Comparison of ENCODE assay signal across 10 cellular contexts in genomic region chr9:70466976-70467551, GRCh38. TPM values are rescaled to one million over a fixed set of nuclear protein-coding genes. Genes with fewer than 3 reads are reported as not detected.
A peak's percentile ranks its signal among the peaks of the same experiment; 100 is the strongest.
DNase-seq lines count a peak whose midpoint lies in the region; ATAC-seq, FAIRE-seq and TF ChIP-seq lines count a peak whose summit lies in the region.
"Had no signal": no experiment of that assay in that cellular context is flagged by ENCODE, and none has a peak within 500 bp of the region (broad histone marks: within the 10 kb centered on the region; RNA-seq: fewer than 3 reads in every experiment).

No MANE protein-coding gene starts in this region.

- H2AFZ ChIP-seq in astrocyte (ENCODE audit: low read depth, low read length) = peak overlapping the region; percentile 8

- no peak overlapping the region for H3K4me3 Mint-ChIP-seq in astrocyte (ENCODE audit: unreplicated experiment)

- peak in 1 of 2 donors; percentile 79 for DNase-seq in cardiac muscle cell (ENCODE audit: low read depth in 1 of 2, low spot score in 1 of 2)
- no peak for DNase-seq in right cardiac atrium
- peak; percentile 76 for DNase-seq in astrocyte (ENCODE audit: low read depth)
- peak; percentile 25 for DNase-seq in occipital lobe (lab: John Stamatoyannopoulos, UW)
- DNase-seq in aorta = no peak
- DNase-seq in DMS153 treated with DMSO at 0.1 percent for 48 hours (lab: John Stamatoyannopoulos, UW; ENCODE audit: unreplicated experiment) = no peak
- DNase-seq in midbrain (lab: John Stamatoyannopoulos, UW) = no peak
- DNase-seq: NCI-H2029 had no signal

- no peaks in the 10 kb centered on the region for H3K79me2 ChIP-seq in astrocyte (ENCODE audit: insufficient read depth, low read length)

- H3K27me3 Mint-ChIP-seq in astrocyte (ENCODE audit: low read depth, unreplicated experiment) = peaks cover 2% of the 10 kb centered on the region

- H3K4me2 ChIP-seq in astrocyte (ENCODE audit: low read length) = peak overlapping the region; percentile 24

- H3K36me3 ChIP-seq in cardiac muscle cell (no peaks in the 10 kb centered on the region), astrocyte (ENCODE audit: insufficient read depth, low read length) (no peaks in the 10 kb centered on the region), aorta (ENCODE audit: control insufficient read depth in 1 of 2, insufficient read depth in 2 of 2, low read length in 1 of 2) (no peaks in the 10 kb centered on the region)

- no peaks in the 10 kb centered on the region for H3K9me3 Mint-ChIP-seq in astrocyte (ENCODE audit: unreplicated experiment)

- H3K4me1 Mint-ChIP-seq in astrocyte (ENCODE audit: low read depth, unreplicated experiment) = no peaks in the 10 kb centered on the region

- H3K4me3 ChIP-seq in cardiac muscle cell = no peak overlapping the region
- no peak overlapping the region for H3K4me3 ChIP-seq in right cardiac atrium (ENCODE audit: low read length)
- no peak overlapping the region for H3K4me3 ChIP-seq in astrocyte (ENCODE audit: insufficient read depth, low read depth, low read length)
- H3K4me3 ChIP-seq in aorta (ENCODE audit: low read length in 2 of 2) = no peak overlapping the region

- no peak overlapping the region for H3K27ac Mint-ChIP-seq in astrocyte (ENCODE audit: unreplicated experiment)

- 87% methylated on average over 5 of the region's 5 CpGs for WGBS in right cardiac atrium
- 94 to 99% methylated on average over 5 of the region's 5 CpGs for WGBS in aorta, 2 donors

- no peaks in the 10 kb centered on the region for H3K36me3 Mint-ChIP-seq in astrocyte (ENCODE audit: low read depth, unreplicated experiment)

- H3K27me3 ChIP-seq in cardiac muscle cell (no peaks in the 10 kb centered on the region), right cardiac atrium (ENCODE audit: control insufficient read depth, insufficient read depth) (no peaks in the 10 kb centered on the region), astrocyte (ENCODE audit: insufficient read depth, low read length) (no peaks in the 10 kb centered on the region), aorta (ENCODE audit: control insufficient read depth in 1 of 2, insufficient read depth in 2 of 2, low read length in 1 of 2) (no peaks in the 10 kb centered on the region)

- H3K9me3 ChIP-seq in cardiac muscle cell (ENCODE audit: low read depth) (no peaks in the 10 kb centered on the region), right cardiac atrium (ENCODE audit: control insufficient read depth, low read length) (no peaks in the 10 kb centered on the region), astrocyte (ENCODE audit: insufficient read depth, low read depth, low read length) (no peaks in the 10 kb centered on the region), aorta (ENCODE audit: control insufficient read depth, low read length) (no peaks in the 10 kb centered on the region)

- TF ChIP-seq CTCF in cardiac muscle cell (IDR thresholded peaks at IDR 0.05; ENCODE audit: low read depth, low read length) (peak; percentile 9), astrocyte (IDR thresholded peaks at IDR 0.05; ENCODE audit: insufficient read depth, low read depth, low read length) (no peak)

- FAIRE-seq in astrocyte (lab: Jason Lieb, UNC) = no peak

- intact Hi-C loops in right cardiac atrium (cut with DNase I) (loop anchor here in 1 of 4 donors (5.0 kb wide), 1 partner anchor 45 kb away; no protein-coding TSS in a partner anchor), aorta (cut with DNase I) (no loop called here)

- H3K27ac ChIP-seq in cardiac muscle cell = no peak overlapping the region
- H3K27ac ChIP-seq in right cardiac atrium (ENCODE audit: low read length) = no peak overlapping the region
- H3K27ac ChIP-seq in astrocyte (ENCODE audit: low read depth, low read length) = peak overlapping the region; percentile 14
- no peak overlapping the region for H3K27ac ChIP-seq in aorta (ENCODE audit: low read depth in 1 of 2, low read length in 2 of 2)
- H3K27ac ChIP-seq: C4-2B had no signal

- H4K20me1 ChIP-seq in astrocyte (ENCODE audit: insufficient read depth, low read length) = no peaks in the 10 kb centered on the region

- H3K4me1 ChIP-seq in cardiac muscle cell (ENCODE audit: low read depth) (no peaks in the 10 kb centered on the region), right cardiac atrium (ENCODE audit: control insufficient read depth, insufficient read depth, low read length) (peaks cover 26% of the 10 kb centered on the region), astrocyte (ENCODE audit: insufficient read depth, low read length) (no peaks in the 10 kb centered on the region), aorta (ENCODE audit: control insufficient read depth in 1 of 2, insufficient read depth in 2 of 2, low read length in 2 of 2) (no peaks in the 10 kb centered on the region)

- no peak overlapping the region for H3K9ac ChIP-seq in astrocyte (ENCODE audit: low read length)

- ATAC-seq in right cardiac atrium (no peak), aorta (ENCODE audit: low FRiP score) (peak; percentile 27), HG02588 (IDR thresholded peaks at IDR 0.05; ENCODE audit: unreplicated experiment) (no peak)

RNA-seq across cellular contexts. Expression of gene KLF9, which starts 52.6 kb away (rescaled TPM):
- total RNA-seq in cardiac muscle cell (0.28 and 0.30 TPM in 2 replicates), right cardiac atrium (10 to 100 TPM; 59.3 to 76.6 (median 72.6) TPM), astrocyte (4.7 and 4.9 TPM in 2 replicates), occipital lobe (16.8 TPM), aorta (100 to 1,000 TPM in 1 of 2 donors, 10 to 100 TPM in 1; 38.4 to 122 TPM)
- polyA plus RNA-seq in cardiac muscle cell (not detected in 2 replicates), right cardiac atrium (39.5 TPM), aorta (10 to 100 TPM; 31.4 to 53.3 TPM)

Comparison
In these comparisons a context has a peak if more than half of its experiments do, and no peak if none do; other contexts are left out.
1. DNase-seq: peak in astrocyte (single experiment) and occipital lobe (single experiment); none in right cardiac atrium (0 of 3), aorta (0 of 2), DMS153 treated with DMSO at 0.1 percent for 48 hours (single experiment) and midbrain (single experiment).